In the genomic region with DNA sequence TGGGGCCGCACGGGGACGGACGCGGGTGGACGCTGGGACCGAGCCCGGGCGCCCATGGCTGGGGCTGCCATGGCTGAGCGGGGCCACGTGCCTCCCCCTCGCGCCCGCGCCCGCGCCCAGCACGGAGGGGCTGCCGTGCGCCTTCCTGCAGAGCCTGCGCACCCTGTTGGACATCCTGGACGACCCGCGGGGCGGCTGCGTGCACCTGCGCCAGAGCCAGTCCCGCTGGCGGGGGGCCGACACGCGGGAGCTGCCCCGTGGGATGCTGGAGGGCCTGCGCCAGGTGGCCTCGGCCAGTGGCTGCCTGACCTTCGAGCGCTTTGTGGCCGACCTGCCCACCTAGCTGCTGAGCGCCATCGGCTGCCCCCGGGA, we compare ENCODE assay signal across 1 cellular context.
TF ChIP-seq lines count a peak whose summit lies in the region.

No MANE protein-coding gene starts in this region.

TF ChIP-seq in H1, 55 proteins besides CTCF, POLR2A, EP300 and RAD21:
- TF ChIP-seq BCL11A (IDR thresholded peaks at IDR 0.05; ENCODE audit: low read depth in 2 of 2, low read length in 2 of 2) (no peak), EGR1 (IDR thresholded peaks at IDR 0.05; ENCODE audit: borderline replicate concordance, low read depth, low read length) (no peak), MAFK (IDR thresholded peaks at IDR 0.05; ENCODE audit: low read depth, low read length) (no peak), RNF2 (IDR thresholded peaks at IDR 0.05; ENCODE audit: borderline replicate concordance, low read depth, low read length, missing control alignments, poor library complexity, severe bottlenecking) (no peak), SP1 (IDR thresholded peaks at IDR 0.05; ENCODE audit: low read depth, low read length) (no peak), POU5F1 (IDR thresholded peaks at IDR 0.05; ENCODE audit: low read depth, low read length) (no peak), YY1 (IDR thresholded peaks at IDR 0.05; ENCODE audit: low read depth, low read length) (no peak), ZNF274 (IDR thresholded peaks at IDR 0.05; ENCODE audit: borderline replicate concordance, extremely low read depth, low read length) (no peak)
- TF ChIP-seq, protein P1, sequence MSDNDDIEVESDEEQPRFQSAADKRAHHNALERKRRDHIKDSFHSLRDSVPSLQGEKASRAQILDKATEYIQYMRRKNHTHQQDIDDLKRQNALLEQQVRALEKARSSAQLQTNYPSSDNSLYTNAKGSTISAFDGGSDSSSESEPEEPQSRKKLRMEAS (IDR thresholded peaks at IDR 0.05): no peak
- TF ChIP-seq, protein P2, sequence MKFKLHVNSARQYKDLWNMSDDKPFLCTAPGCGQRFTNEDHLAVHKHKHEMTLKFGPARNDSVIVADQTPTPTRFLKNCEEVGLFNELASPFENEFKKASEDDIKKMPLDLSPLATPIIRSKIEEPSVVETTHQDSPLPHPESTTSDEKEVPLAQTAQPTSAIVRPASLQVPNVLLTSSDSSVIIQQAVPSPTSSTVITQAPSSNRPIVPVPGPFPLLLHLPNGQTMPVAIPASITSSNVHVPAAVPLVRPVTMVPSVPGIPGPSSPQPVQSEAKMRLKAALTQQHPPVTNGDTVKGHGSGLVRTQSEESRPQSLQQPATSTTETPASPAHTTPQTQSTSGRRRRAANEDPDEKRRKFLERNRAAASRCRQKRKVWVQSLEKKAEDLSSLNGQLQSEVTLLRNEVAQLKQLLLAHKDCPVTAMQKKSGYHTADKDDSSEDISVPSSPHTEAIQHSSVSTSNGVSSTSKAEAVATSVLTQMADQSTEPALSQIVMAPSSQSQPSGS (IDR thresholded peaks at IDR 0.05; ENCODE audit: low read length): no peak
